6 cellular contexts compared by ENCODE assay signal in the genomic region with DNA sequence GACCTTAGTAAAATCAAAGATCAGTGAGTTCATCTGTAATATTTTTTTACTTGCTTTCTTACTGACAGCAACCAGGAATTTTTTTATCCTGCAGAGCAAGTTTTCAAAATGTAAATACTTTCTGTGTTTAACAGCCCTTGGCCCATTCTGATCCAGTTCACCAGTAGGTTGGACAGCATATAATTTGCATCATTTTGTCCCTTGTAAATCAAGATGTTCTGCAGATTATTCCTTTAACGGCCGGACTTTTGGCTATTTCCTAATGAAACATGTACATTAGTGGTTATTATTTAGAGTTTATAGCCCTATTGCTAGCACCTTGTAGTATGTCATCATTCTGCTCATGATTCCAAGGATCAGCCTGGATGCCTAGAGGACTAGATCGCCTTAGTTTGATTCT. TPM values are rescaled to one million over a fixed set of nuclear protein-coding genes. Genes with fewer than 3 reads are reported as not detected.
"Had no signal": no experiment of that assay in that cellular context is flagged by ENCODE, and none has a peak within 500 bp of the region (broad histone marks: within the 10 kb centered on the region; RNA-seq: fewer than 3 reads in every experiment).

No MANE protein-coding gene starts in this region.

RNA-seq across cellular contexts. Expression of gene OR9G1, which starts 7.7 kb away (rescaled TPM):
- total RNA-seq: GM23338, H4, H9, HT-29, IMR-90, K562 had no signal
- polyA plus RNA-seq: GM23338, IMR-90, K562 had no signal

RNA-seq across cellular contexts. Expression of gene OR5AR1, which starts 27.7 kb away (rescaled TPM):
- total RNA-seq: GM23338, H4, H9, HT-29, IMR-90, K562 had no signal
- polyA plus RNA-seq: GM23338, IMR-90, K562 had no signal

RNA-seq across cellular contexts. Expression of gene OR5AP2, which starts 48.9 kb away (rescaled TPM):
- total RNA-seq: GM23338, H4, H9, HT-29, IMR-90, K562 had no signal
- polyA plus RNA-seq: GM23338, IMR-90, K562 had no signal

RNA-seq across cellular contexts. Expression of gene OR9G4, which starts 57.3 kb away (rescaled TPM):
- total RNA-seq: GM23338, H4, H9, HT-29, IMR-90, K562 had no signal
- polyA plus RNA-seq: GM23338, IMR-90, K562 had no signal
